1 cellular context compared by ENCODE assay signal in the genomic region with DNA sequence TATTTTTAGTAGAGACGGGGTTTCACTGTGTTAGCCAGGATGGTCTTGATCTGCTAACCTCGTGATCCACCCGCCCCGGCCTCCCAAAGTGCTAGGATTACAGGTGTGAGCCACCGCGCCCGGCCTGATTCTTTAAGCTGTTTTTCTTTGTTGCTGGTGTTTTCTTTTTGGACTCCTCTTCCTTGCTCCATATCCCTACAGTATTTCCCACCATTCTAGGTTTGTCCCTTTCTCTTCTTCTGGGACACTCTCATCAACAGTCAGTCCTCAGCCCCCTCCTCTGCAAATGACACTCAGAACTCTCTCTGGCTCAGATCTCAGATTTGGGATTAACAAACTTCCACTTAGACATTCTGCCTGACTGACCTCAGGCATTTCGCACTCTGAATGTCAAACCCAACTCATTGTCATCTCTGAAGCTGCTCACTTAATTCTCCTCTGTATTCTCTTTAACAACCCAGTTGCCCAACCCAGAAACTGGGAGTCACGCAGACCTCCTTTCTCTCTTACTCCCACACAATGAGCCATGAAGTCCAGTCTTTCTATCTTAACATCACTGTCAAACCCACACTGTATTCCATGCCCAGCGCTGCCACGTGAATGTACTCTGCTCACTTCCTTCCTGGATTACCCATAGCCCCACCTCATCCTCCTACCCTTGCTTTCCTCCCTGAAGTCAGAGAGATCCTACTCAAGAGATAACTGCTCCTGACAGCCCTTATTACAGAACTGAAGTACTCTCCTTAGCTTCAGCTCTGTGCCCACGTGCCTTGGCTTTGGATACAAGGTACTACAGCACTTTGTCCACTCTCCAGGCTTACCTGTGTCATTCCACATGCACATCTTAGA.
TF ChIP-seq lines count a peak whose summit lies in the region.

No MANE protein-coding gene starts in this region.

TF ChIP-seq in K562, 482 proteins besides CTCF, POLR2A, EP300 and RAD21 (continued from another document and continues in another):
- TF ChIP-seq, protein P1, sequence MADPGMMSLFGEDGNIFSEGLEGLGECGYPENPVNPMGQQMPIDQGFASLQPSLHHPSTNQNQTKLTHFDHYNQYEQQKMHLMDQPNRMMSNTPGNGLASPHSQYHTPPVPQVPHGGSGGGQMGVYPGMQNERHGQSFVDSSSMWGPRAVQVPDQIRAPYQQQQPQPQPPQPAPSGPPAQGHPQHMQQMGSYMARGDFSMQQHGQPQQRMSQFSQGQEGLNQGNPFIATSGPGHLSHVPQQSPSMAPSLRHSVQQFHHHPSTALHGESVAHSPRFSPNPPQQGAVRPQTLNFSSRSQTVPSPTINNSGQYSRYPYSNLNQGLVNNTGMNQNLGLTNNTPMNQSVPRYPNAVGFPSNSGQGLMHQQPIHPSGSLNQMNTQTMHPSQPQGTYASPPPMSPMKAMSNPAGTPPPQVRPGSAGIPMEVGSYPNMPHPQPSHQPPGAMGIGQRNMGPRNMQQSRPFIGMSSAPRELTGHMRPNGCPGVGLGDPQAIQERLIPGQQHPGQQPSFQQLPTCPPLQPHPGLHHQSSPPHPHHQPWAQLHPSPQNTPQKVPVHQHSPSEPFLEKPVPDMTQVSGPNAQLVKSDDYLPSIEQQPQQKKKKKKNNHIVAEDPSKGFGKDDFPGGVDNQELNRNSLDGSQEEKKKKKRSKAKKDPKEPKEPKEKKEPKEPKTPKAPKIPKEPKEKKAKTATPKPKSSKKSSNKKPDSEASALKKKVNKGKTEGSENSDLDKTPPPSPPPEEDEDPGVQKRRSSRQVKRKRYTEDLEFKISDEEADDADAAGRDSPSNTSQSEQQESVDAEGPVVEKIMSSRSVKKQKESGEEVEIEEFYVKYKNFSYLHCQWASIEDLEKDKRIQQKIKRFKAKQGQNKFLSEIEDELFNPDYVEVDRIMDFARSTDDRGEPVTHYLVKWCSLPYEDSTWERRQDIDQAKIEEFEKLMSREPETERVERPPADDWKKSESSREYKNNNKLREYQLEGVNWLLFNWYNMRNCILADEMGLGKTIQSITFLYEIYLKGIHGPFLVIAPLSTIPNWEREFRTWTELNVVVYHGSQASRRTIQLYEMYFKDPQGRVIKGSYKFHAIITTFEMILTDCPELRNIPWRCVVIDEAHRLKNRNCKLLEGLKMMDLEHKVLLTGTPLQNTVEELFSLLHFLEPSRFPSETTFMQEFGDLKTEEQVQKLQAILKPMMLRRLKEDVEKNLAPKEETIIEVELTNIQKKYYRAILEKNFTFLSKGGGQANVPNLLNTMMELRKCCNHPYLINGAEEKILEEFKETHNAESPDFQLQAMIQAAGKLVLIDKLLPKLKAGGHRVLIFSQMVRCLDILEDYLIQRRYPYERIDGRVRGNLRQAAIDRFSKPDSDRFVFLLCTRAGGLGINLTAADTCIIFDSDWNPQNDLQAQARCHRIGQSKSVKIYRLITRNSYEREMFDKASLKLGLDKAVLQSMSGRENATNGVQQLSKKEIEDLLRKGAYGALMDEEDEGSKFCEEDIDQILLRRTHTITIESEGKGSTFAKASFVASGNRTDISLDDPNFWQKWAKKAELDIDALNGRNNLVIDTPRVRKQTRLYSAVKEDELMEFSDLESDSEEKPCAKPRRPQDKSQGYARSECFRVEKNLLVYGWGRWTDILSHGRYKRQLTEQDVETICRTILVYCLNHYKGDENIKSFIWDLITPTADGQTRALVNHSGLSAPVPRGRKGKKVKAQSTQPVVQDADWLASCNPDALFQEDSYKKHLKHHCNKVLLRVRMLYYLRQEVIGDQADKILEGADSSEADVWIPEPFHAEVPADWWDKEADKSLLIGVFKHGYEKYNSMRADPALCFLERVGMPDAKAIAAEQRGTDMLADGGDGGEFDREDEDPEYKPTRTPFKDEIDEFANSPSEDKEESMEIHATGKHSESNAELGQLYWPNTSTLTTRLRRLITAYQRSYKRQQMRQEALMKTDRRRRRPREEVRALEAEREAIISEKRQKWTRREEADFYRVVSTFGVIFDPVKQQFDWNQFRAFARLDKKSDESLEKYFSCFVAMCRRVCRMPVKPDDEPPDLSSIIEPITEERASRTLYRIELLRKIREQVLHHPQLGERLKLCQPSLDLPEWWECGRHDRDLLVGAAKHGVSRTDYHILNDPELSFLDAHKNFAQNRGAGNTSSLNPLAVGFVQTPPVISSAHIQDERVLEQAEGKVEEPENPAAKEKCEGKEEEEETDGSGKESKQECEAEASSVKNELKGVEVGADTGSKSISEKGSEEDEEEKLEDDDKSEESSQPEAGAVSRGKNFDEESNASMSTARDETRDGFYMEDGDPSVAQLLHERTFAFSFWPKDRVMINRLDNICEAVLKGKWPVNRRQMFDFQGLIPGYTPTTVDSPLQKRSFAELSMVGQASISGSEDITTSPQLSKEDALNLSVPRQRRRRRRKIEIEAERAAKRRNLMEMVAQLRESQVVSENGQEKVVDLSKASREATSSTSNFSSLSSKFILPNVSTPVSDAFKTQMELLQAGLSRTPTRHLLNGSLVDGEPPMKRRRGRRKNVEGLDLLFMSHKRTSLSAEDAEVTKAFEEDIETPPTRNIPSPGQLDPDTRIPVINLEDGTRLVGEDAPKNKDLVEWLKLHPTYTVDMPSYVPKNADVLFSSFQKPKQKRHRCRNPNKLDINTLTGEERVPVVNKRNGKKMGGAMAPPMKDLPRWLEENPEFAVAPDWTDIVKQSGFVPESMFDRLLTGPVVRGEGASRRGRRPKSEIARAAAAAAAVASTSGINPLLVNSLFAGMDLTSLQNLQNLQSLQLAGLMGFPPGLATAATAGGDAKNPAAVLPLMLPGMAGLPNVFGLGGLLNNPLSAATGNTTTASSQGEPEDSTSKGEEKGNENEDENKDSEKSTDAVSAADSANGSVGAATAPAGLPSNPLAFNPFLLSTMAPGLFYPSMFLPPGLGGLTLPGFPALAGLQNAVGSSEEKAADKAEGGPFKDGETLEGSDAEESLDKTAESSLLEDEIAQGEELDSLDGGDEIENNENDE (IDR thresholded peaks at IDR 0.05; ENCODE audit: low read depth, low read length), result no peak
- TF ChIP-seq, protein P2, sequence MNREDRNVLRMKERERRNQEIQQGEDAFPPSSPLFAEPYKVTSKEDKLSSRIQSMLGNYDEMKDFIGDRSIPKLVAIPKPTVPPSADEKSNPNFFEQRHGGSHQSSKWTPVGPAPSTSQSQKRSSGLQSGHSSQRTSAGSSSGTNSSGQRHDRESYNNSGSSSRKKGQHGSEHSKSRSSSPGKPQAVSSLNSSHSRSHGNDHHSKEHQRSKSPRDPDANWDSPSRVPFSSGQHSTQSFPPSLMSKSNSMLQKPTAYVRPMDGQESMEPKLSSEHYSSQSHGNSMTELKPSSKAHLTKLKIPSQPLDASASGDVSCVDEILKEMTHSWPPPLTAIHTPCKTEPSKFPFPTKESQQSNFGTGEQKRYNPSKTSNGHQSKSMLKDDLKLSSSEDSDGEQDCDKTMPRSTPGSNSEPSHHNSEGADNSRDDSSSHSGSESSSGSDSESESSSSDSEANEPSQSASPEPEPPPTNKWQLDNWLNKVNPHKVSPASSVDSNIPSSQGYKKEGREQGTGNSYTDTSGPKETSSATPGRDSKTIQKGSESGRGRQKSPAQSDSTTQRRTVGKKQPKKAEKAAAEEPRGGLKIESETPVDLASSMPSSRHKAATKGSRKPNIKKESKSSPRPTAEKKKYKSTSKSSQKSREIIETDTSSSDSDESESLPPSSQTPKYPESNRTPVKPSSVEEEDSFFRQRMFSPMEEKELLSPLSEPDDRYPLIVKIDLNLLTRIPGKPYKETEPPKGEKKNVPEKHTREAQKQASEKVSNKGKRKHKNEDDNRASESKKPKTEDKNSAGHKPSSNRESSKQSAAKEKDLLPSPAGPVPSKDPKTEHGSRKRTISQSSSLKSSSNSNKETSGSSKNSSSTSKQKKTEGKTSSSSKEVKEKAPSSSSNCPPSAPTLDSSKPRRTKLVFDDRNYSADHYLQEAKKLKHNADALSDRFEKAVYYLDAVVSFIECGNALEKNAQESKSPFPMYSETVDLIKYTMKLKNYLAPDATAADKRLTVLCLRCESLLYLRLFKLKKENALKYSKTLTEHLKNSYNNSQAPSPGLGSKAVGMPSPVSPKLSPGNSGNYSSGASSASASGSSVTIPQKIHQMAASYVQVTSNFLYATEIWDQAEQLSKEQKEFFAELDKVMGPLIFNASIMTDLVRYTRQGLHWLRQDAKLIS (CRISPR knock-in tag; IDR thresholded peaks at IDR 0.05), result peak; percentile 51; the same call in 1 of the 2 replicates
- TF ChIP-seq, protein P3, sequence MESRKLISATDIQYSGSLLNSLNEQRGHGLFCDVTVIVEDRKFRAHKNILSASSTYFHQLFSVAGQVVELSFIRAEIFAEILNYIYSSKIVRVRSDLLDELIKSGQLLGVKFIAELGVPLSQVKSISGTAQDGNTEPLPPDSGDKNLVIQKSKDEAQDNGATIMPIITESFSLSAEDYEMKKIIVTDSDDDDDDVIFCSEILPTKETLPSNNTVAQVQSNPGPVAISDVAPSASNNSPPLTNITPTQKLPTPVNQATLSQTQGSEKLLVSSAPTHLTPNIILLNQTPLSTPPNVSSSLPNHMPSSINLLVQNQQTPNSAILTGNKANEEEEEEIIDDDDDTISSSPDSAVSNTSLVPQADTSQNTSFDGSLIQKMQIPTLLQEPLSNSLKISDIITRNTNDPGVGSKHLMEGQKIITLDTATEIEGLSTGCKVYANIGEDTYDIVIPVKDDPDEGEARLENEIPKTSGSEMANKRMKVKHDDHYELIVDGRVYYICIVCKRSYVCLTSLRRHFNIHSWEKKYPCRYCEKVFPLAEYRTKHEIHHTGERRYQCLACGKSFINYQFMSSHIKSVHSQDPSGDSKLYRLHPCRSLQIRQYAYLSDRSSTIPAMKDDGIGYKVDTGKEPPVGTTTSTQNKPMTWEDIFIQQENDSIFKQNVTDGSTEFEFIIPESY (CRISPR knock-in tag; IDR thresholded peaks at IDR 0.05), result no peak
- TF ChIP-seq TCFL5 (CRISPR knock-in tag; conservative IDR thresholded peaks at IDR 0.05) (peak; percentile 72; the same call in 1 of the 2 replicates), ZNF79 (CRISPR knock-in tag; IDR thresholded peaks at IDR 0.05; ENCODE audit: low read depth) (0 out of 2 replicates have a peak, but pooled peaks have one; percentile 50), RBM14 (IDR thresholded peaks at IDR 0.05; ENCODE audit: borderline replicate concordance, insufficient read depth, low read depth, low read length) (no peak), SMAD1 (IDR thresholded peaks at IDR 0.05; ENCODE audit: low read depth, low read length, partially characterized antibody) (no peak), RUNX1 (IDR thresholded peaks at IDR 0.05; ENCODE audit: low read depth) (no peak)
- TF ChIP-seq, protein P4, sequence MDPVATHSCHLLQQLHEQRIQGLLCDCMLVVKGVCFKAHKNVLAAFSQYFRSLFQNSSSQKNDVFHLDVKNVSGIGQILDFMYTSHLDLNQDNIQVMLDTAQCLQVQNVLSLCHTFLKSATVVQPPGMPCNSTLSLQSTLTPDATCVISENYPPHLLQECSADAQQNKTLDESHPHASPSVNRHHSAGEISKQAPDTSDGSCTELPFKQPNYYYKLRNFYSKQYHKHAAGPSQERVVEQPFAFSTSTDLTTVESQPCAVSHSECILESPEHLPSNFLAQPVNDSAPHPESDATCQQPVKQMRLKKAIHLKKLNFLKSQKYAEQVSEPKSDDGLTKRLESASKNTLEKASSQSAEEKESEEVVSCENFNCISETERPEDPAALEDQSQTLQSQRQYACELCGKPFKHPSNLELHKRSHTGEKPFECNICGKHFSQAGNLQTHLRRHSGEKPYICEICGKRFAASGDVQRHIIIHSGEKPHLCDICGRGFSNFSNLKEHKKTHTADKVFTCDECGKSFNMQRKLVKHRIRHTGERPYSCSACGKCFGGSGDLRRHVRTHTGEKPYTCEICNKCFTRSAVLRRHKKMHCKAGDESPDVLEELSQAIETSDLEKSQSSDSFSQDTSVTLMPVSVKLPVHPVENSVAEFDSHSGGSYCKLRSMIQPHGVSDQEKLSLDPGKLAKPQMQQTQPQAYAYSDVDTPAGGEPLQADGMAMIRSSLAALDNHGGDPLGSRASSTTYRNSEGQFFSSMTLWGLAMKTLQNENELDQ (CRISPR knock-in tag; IDR thresholded peaks at IDR 0.05; ENCODE audit: borderline replicate concordance), result no peak
- TF ChIP-seq, protein P5, sequence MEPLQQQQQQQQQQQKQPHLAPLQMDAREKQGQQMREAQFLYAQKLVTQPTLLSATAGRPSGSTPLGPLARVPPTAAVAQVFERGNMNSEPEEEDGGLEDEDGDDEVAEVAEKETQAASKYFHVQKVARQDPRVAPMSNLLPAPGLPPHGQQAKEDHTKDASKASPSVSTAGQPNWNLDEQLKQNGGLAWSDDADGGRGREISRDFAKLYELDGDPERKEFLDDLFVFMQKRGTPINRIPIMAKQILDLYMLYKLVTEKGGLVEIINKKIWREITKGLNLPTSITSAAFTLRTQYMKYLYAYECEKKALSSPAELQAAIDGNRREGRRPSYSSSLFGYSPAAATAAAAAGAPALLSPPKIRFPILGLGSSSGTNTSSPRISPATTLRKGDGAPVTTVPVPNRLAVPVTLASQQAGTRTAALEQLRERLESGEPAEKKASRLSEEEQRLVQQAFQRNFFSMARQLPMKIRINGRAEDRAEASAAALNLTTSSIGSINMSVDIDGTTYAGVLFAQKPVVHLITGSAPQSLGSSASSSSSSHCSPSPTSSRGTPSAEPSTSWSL (CRISPR knock-in tag; IDR thresholded peaks at IDR 0.05; ENCODE audit: borderline replicate concordance), result peak; percentile 95; the same call in 1 of the 2 replicates
- TF ChIP-seq, protein P6, sequence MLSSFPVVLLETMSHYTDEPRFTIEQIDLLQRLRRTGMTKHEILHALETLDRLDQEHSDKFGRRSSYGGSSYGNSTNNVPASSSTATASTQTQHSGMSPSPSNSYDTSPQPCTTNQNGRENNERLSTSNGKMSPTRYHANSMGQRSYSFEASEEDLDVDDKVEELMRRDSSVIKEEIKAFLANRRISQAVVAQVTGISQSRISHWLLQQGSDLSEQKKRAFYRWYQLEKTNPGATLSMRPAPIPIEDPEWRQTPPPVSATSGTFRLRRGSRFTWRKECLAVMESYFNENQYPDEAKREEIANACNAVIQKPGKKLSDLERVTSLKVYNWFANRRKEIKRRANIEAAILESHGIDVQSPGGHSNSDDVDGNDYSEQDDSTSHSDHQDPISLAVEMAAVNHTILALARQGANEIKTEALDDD (IDR thresholded peaks at IDR 0.05), result peak; percentile 44; the same call in 1 of the 2 replicates
- TF ChIP-seq, protein P7, sequence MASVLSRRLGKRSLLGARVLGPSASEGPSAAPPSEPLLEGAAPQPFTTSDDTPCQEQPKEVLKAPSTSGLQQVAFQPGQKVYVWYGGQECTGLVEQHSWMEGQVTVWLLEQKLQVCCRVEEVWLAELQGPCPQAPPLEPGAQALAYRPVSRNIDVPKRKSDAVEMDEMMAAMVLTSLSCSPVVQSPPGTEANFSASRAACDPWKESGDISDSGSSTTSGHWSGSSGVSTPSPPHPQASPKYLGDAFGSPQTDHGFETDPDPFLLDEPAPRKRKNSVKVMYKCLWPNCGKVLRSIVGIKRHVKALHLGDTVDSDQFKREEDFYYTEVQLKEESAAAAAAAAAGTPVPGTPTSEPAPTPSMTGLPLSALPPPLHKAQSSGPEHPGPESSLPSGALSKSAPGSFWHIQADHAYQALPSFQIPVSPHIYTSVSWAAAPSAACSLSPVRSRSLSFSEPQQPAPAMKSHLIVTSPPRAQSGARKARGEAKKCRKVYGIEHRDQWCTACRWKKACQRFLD (CRISPR knock-in tag; IDR thresholded peaks at IDR 0.05), result no peak
- TF ChIP-seq, protein P8, sequence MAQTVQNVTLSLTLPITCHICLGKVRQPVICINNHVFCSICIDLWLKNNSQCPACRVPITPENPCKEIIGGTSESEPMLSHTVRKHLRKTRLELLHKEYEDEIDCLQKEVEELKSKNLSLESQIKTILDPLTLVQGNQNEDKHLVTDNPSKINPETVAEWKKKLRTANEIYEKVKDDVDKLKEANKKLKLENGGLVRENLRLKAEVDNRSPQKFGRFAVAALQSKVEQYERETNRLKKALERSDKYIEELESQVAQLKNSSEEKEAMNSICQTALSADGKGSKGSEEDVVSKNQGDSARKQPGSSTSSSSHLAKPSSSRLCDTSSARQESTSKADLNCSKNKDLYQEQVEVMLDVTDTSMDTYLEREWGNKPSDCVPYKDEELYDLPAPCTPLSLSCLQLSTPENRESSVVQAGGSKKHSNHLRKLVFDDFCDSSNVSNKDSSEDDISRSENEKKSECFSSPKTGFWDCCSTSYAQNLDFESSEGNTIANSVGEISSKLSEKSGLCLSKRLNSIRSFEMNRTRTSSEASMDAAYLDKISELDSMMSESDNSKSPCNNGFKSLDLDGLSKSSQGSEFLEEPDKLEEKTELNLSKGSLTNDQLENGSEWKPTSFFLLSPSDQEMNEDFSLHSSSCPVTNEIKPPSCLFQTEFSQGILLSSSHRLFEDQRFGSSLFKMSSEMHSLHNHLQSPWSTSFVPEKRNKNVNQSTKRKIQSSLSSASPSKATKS (CRISPR knock-in tag; IDR thresholded peaks at IDR 0.05), result no peak
